8 cellular contexts compared by ENCODE assay signal in the genomic region with DNA sequence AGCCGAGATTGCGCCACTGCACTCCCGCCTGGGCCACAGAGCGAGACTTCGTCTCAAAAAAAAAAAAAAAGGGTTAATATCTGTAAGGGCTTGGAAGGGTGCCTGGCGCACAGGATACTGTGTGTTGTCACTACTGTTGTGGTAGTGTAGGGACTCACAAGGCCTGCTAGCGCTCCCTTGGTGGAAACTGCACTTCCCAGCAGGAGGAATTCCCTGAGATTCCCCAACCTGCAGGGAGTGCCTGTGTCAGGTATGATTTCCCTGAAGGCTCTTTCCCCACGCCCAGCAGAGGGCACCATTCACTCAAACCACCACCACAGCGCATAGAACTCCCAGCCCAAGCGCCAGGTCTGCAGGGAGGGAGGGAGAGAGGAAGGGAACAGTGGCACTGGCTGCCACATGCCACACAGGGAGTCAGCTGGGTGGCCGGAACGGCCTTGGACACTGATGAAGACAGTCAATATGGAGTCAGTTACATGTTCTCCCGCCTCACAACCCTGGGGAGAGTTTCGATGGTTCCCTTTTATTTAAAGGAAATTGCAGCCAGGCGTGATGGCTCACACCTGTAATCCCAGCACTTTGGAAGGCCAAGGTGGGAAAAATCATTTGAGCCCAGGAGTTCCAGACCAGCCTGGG. TPM values are rescaled to one million over a fixed set of nuclear protein-coding genes. Genes with fewer than 3 reads are reported as not detected.
DNase-seq lines count a peak whose midpoint lies in the region; ATAC-seq, FAIRE-seq and TF ChIP-seq lines count a peak whose summit lies in the region.

No MANE protein-coding gene starts in this region.

- no peaks in the 10 kb centered on the region for H3K9me3 Mint-ChIP-seq in WTC11

- H3K27ac Mint-ChIP-seq in WTC11 = peak overlapping the region; percentile 74; the same call in 1 of the 2 replicates

- ATAC-seq in WTC11 (peak; percentile 84), GM21717 (IDR thresholded peaks at IDR 0.05; ENCODE audit: unreplicated experiment) (no peak)

- CTCF ChIA-PET in AG04449 (lab: Yijun Ruan, JAX) = interaction anchor here (0.6 to 3.2 kb wide), 3 partner anchors 13 to 122 kb away, joined by 3 to 11 read pairs (median 5); no protein-coding TSS in a partner anchor
- CTCF ChIA-PET in WTC11 (lab: Charles Lee) = interaction anchor here (0.5 to 2.8 kb wide), 13 partner anchors 14 to 175 kb away, joined by 3 to 15 read pairs (median 3); partner anchors contain the start of gene ZFP90

- H3K4me3 ChIP-seq in AG04449 (ENCODE audit: low read depth, low read length) (no peak overlapping the region), bronchial epithelial cell (ENCODE audit: low read depth, low read length) (no peak overlapping the region)

- TF ChIP-seq CTCF in AG04449 (IDR thresholded peaks at IDR 0.05; ENCODE audit: insufficient read depth, low read length, missing control alignments) (peak; percentile 90), WTC11 (IDR thresholded peaks at IDR 0.05) (peak; percentile 62), bronchial epithelial cell (IDR thresholded peaks at IDR 0.05; ENCODE audit: insufficient read depth, low read length, severe bottlenecking) (peak; percentile 90)

- no peaks in the 10 kb centered on the region for H3K36me3 ChIP-seq in bronchial epithelial cell (ENCODE audit: control insufficient read depth, insufficient read depth, low read length)

- H3K27me3 ChIP-seq in bronchial epithelial cell (ENCODE audit: control insufficient read depth, insufficient read depth, low read length) = no peaks in the 10 kb centered on the region

- POLR2A ChIA-PET in AG04449 (lab: Yijun Ruan, JAX) (no interaction called here), WTC11 (lab: Charles Lee) (interaction anchor here (0.7 kb wide), 3 partner anchors 102 to 713 kb away, joined by 3 read pairs; no protein-coding TSS in a partner anchor)

- FAIRE-seq in bronchial epithelial cell (lab: Jason Lieb, UNC) = no peak

- no peaks in the 10 kb centered on the region for H3K27me3 Mint-ChIP-seq in WTC11 (ENCODE audit: low read depth)

- peaks cover 4% of the 10 kb centered on the region; the same call in 1 of the 2 replicates for H3K36me3 Mint-ChIP-seq in WTC11

- H3K4me3 Mint-ChIP-seq in WTC11 = no peak overlapping the region

- peaks cover 11% of the 10 kb centered on the region for H3K4me1 Mint-ChIP-seq in WTC11

- DNase-seq in AG04449 (ENCODE audit: low read depth, low spot score) (no peak), GM19240 (ENCODE audit: insufficient read length, low spot score) (peak; percentile 66), NCI-H2196 (lab: John Stamatoyannopoulos, UW; ENCODE audit: unreplicated experiment) (peak; percentile 73), WTC11 (ENCODE audit: low spot score) (peak; percentile 93), bronchial epithelial cell (ENCODE audit: low read depth) (peak; percentile 84), kidney tubule cell (ENCODE audit: low spot score) (peak; percentile 86)
- DNase-seq in stimulated activated CD4-positive, alpha-beta T cell treated with anti-CD3 and anti-CD28 coated beads, Interleukin-4, amount 100 ng/mL, for 24 hours = peak; percentile 72

TF ChIP-seq in WTC11, 78 proteins besides CTCF, POLR2A, EP300 and RAD21 (continues in another document):
- TF ChIP-seq ZNF416 (CRISPR knock-in tag; IDR thresholded peaks at IDR 0.05) = 0 out of 2 replicates have a peak, but pooled peaks have one; percentile 15
- 0 out of 2 replicates have a peak, but pooled peaks have one; percentile 25 for TF ChIP-seq ZNF423 (CRISPR knock-in tag; IDR thresholded peaks at IDR 0.05)
- TF ChIP-seq, protein P1, sequence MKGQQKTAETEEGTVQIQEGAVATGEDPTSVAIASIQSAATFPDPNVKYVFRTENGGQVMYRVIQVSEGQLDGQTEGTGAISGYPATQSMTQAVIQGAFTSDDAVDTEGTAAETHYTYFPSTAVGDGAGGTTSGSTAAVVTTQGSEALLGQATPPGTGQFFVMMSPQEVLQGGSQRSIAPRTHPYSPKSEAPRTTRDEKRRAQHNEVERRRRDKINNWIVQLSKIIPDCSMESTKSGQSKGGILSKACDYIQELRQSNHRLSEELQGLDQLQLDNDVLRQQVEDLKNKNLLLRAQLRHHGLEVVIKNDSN (CRISPR knock-in tag; IDR thresholded peaks at IDR 0.05) = no peak
- no peak for TF ChIP-seq RELA (CRISPR knock-in tag; IDR thresholded peaks at IDR 0.05; ENCODE audit: borderline replicate concordance)
- TF ChIP-seq TP53 (CRISPR knock-in tag; IDR thresholded peaks at IDR 0.05) = no peak
- TF ChIP-seq ZNF121 (CRISPR knock-in tag; IDR thresholded peaks at IDR 0.05) = no peak
- no peak for TF ChIP-seq IRF1 (CRISPR knock-in tag; IDR thresholded peaks at IDR 0.05)
- peak; percentile 84; the same call in 1 of the 2 replicates for TF ChIP-seq TEAD1 (CRISPR knock-in tag; IDR thresholded peaks at IDR 0.05)
- no peak for TF ChIP-seq ZNF512 (CRISPR knock-in tag; IDR thresholded peaks at IDR 0.05; ENCODE audit: borderline replicate concordance)
- TF ChIP-seq ZNF138 (CRISPR knock-in tag; conservative IDR thresholded peaks at IDR 0.05) = no peak
- TF ChIP-seq RORB (CRISPR knock-in tag; IDR thresholded peaks at IDR 0.05) = no peak
- TF ChIP-seq NFATC4 (CRISPR knock-in tag; IDR thresholded peaks at IDR 0.05) = no peak
- TF ChIP-seq JAZF1 (CRISPR knock-in tag; IDR thresholded peaks at IDR 0.05) = no peak
- TF ChIP-seq, protein P2, sequence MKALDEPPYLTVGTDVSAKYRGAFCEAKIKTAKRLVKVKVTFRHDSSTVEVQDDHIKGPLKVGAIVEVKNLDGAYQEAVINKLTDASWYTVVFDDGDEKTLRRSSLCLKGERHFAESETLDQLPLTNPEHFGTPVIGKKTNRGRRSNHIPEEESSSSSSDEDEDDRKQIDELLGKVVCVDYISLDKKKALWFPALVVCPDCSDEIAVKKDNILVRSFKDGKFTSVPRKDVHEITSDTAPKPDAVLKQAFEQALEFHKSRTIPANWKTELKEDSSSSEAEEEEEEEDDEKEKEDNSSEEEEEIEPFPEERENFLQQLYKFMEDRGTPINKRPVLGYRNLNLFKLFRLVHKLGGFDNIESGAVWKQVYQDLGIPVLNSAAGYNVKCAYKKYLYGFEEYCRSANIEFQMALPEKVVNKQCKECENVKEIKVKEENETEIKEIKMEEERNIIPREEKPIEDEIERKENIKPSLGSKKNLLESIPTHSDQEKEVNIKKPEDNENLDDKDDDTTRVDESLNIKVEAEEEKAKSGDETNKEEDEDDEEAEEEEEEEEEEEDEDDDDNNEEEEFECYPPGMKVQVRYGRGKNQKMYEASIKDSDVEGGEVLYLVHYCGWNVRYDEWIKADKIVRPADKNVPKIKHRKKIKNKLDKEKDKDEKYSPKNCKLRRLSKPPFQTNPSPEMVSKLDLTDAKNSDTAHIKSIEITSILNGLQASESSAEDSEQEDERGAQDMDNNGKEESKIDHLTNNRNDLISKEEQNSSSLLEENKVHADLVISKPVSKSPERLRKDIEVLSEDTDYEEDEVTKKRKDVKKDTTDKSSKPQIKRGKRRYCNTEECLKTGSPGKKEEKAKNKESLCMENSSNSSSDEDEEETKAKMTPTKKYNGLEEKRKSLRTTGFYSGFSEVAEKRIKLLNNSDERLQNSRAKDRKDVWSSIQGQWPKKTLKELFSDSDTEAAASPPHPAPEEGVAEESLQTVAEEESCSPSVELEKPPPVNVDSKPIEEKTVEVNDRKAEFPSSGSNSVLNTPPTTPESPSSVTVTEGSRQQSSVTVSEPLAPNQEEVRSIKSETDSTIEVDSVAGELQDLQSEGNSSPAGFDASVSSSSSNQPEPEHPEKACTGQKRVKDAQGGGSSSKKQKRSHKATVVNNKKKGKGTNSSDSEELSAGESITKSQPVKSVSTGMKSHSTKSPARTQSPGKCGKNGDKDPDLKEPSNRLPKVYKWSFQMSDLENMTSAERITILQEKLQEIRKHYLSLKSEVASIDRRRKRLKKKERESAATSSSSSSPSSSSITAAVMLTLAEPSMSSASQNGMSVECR (CRISPR knock-in tag; IDR thresholded peaks at IDR 0.05; ENCODE audit: borderline replicate concordance) = no peak
- TF ChIP-seq SMAD4 (CRISPR knock-in tag; IDR thresholded peaks at IDR 0.05) = no peak

RNA-seq across cellular contexts. Expression of gene CDH1, which starts 32.7 kb away (rescaled TPM):
- total RNA-seq in WTC11 (2021) (265 to 281 TPM (median 278 TPM) in 3 replicates), bronchial epithelial cell (250 and 360 TPM in 2 replicates)

RNA-seq across cellular contexts. Expression of gene CDH3, which starts 59.2 kb away (rescaled TPM):
- total RNA-seq in WTC11 (2021) (128 to 142 TPM (median 136 TPM) in 3 replicates), bronchial epithelial cell (564 and 607 TPM in 2 replicates)
